ENCODE assay signal across 1 cellular context in the genomic region with DNA sequence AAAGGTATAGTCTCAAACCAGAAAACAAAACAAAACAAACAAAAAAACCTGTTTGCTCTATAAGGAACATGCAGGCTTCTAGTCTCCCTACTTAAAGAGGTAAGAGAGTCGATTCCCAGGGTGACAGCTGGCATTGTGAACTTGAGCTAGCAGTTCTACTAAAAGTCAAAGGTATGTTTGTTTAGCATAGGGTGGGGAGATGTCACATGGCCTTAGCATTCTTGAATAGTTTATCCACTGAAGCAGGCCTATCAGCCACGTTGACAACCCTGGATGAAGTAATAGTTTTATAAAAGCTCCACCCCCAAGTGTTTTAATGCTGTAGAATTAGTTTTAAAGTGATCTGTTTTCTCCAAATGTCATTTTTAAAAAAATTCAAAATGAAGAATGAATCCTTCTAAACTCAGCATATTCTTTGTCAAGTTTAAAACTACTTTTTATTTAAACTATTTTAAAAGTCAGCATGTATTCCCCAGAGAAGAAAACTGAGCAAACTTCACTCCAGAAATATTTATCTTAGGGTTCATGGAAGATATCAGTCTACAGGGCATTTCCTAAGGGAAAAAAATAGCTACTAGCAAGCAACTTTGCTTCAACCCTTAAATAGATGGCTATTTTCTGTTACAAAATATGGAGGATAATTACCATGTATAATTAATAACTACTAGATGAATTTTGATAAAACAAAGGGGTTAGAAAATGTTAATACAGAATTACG.
TF ChIP-seq lines count a peak whose summit lies in the region.

No MANE protein-coding gene starts in this region.

TF ChIP-seq in HepG2, 621 proteins besides CTCF, POLR2A, EP300 and RAD21 (continued from another document and continues in another):
- TF ChIP-seq ERF (CRISPR knock-in tag; IDR thresholded peaks at IDR 0.05), result 0 out of 2 replicates have a peak, but pooled peaks have one; percentile 26
- peak; percentile 59; the same call in 1 of the 2 replicates for TF ChIP-seq MIER3 (CRISPR knock-in tag; IDR thresholded peaks at IDR 0.05; ENCODE audit: borderline replicate concordance)
- 0 out of 2 replicates have a peak, but pooled peaks have one; percentile 43 for TF ChIP-seq ZNF772 (CRISPR knock-in tag; IDR thresholded peaks at IDR 0.05)
- TF ChIP-seq PCBP1 (IDR thresholded peaks at IDR 0.05; ENCODE audit: borderline replicate concordance, low read depth, low read length), result no peak
- peak; percentile 56; the same call in 1 of the 2 replicates for TF ChIP-seq RAD51 (IDR thresholded peaks at IDR 0.05; ENCODE audit: borderline replicate concordance)
- no peak for TF ChIP-seq ZNF318 (CRISPR knock-in tag; IDR thresholded peaks at IDR 0.05)
- TF ChIP-seq ZNF441 (CRISPR knock-in tag; IDR thresholded peaks at IDR 0.05; ENCODE audit: borderline replicate concordance), result no peak
- TF ChIP-seq GMEB2 (CRISPR knock-in tag; IDR thresholded peaks at IDR 0.05; ENCODE audit: low read depth), result no peak
- no peak for TF ChIP-seq HOXA7 (CRISPR knock-in tag; IDR thresholded peaks at IDR 0.05)
- no peak for TF ChIP-seq ZNF260 (CRISPR knock-in tag; IDR thresholded peaks at IDR 0.05; ENCODE audit: borderline replicate concordance, low read depth)
- TF ChIP-seq, protein P1, sequence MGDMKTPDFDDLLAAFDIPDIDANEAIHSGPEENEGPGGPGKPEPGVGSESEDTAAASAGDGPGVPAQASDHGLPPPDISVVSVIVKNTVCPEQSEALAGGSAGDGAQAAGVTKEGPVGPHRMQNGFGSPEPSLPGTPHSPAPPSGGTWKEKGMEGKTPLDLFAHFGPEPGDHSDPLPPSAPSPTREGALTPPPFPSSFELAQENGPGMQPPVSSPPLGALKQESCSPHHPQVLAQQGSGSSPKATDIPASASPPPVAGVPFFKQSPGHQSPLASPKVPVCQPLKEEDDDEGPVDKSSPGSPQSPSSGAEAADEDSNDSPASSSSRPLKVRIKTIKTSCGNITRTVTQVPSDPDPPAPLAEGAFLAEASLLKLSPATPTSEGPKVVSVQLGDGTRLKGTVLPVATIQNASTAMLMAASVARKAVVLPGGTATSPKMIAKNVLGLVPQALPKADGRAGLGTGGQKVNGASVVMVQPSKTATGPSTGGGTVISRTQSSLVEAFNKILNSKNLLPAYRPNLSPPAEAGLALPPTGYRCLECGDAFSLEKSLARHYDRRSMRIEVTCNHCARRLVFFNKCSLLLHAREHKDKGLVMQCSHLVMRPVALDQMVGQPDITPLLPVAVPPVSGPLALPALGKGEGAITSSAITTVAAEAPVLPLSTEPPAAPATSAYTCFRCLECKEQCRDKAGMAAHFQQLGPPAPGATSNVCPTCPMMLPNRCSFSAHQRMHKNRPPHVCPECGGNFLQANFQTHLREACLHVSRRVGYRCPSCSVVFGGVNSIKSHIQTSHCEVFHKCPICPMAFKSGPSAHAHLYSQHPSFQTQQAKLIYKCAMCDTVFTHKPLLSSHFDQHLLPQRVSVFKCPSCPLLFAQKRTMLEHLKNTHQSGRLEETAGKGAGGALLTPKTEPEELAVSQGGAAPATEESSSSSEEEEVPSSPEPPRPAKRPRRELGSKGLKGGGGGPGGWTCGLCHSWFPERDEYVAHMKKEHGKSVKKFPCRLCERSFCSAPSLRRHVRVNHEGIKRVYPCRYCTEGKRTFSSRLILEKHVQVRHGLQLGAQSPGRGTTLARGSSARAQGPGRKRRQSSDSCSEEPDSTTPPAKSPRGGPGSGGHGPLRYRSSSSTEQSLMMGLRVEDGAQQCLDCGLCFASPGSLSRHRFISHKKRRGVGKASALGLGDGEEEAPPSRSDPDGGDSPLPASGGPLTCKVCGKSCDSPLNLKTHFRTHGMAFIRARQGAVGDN (CRISPR knock-in tag; IDR thresholded peaks at IDR 0.05), result no peak
- TF ChIP-seq SRSF4 (IDR thresholded peaks at IDR 0.05; ENCODE audit: low read depth, low read length, poor library complexity, severe bottlenecking), result no peak
- TF ChIP-seq, protein P2, sequence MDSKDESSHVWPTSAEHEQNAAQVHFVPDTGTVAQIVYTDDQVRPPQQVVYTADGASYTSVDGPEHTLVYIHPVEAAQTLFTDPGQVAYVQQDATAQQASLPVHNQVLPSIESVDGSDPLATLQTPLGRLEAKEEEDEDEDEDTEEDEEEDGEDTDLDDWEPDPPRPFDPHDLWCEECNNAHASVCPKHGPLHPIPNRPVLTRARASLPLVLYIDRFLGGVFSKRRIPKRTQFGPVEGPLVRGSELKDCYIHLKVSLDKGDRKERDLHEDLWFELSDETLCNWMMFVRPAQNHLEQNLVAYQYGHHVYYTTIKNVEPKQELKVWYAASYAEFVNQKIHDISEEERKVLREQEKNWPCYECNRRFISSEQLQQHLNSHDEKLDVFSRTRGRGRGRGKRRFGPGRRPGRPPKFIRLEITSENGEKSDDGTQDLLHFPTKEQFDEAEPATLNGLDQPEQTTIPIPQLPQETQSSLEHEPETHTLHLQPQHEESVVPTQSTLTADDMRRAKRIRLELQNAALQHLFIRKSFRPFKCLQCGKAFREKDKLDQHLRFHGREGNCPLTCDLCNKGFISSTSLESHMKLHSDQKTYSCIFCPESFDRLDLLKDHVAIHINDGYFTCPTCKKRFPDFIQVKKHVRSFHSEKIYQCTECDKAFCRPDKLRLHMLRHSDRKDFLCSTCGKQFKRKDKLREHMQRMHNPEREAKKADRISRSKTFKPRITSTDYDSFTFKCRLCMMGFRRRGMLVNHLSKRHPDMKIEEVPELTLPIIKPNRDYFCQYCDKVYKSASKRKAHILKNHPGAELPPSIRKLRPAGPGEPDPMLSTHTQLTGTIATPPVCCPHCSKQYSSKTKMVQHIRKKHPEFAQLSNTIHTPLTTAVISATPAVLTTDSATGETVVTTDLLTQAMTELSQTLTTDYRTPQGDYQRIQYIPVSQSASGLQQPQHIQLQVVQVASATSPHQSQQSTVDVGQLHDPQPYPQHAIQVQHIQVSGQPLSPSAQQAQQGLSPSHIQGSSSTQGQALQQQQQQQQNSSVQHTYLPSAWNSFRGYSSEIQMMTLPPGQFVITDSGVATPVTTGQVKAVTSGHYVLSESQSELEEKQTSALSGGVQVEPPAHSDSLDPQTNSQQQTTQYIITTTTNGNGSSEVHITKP (CRISPR knock-in tag; IDR thresholded peaks at IDR 0.05; ENCODE audit: low read depth), result peak; percentile 27; the same call in 1 of the 2 replicates
- TF ChIP-seq, protein P3, sequence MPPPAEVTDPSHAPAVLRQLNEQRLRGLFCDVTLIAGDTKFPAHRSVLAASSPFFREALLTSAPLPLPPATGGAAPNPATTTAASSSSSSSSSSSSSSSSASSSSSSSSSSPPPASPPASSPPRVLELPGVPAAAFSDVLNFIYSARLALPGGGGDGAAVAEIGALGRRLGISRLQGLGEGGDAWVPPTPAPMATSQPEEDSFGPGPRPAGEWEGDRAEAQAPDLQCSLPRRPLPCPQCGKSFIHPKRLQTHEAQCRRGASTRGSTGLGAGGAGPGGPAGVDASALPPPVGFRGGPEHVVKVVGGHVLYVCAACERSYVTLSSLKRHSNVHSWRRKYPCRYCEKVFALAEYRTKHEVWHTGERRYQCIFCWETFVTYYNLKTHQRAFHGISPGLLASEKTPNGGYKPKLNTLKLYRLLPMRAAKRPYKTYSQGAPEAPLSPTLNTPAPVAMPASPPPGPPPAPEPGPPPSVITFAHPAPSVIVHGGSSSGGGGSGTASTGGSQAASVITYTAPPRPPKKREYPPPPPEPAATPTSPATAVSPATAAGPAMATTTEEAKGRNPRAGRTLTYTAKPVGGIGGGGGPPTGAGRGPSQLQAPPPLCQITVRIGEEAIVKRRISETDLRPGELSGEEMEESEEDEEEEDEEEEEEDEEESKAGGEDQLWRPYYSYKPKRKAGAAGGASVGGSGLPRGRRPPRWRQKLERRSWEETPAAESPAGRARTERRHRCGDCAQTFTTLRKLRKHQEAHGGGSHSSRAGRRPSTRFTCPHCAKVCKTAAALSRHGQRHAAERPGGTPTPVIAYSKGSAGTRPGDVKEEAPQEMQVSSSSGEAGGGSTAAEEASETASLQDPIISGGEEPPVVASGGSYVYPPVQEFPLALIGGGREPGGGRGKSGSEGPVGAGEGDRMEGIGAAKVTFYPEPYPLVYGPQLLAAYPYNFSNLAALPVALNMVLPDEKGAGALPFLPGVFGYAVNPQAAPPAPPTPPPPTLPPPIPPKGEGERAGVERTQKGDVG (CRISPR knock-in tag; IDR thresholded peaks at IDR 0.05; ENCODE audit: borderline replicate concordance), result no peak
- TF ChIP-seq ZNF576 (CRISPR knock-in tag; IDR thresholded peaks at IDR 0.05), result no peak
- no peak for TF ChIP-seq ZBTB10 (CRISPR knock-in tag; IDR thresholded peaks at IDR 0.05; ENCODE audit: borderline replicate concordance)
- no peak for TF ChIP-seq ZNF414 (CRISPR knock-in tag; IDR thresholded peaks at IDR 0.05)
- peak; percentile 34; the same call in 1 of the 2 replicates for TF ChIP-seq ZSCAN9 (CRISPR knock-in tag; IDR thresholded peaks at IDR 0.05; ENCODE audit: borderline replicate concordance)
